ENCODE assay signal across 11 cellular contexts in the genomic region with DNA sequence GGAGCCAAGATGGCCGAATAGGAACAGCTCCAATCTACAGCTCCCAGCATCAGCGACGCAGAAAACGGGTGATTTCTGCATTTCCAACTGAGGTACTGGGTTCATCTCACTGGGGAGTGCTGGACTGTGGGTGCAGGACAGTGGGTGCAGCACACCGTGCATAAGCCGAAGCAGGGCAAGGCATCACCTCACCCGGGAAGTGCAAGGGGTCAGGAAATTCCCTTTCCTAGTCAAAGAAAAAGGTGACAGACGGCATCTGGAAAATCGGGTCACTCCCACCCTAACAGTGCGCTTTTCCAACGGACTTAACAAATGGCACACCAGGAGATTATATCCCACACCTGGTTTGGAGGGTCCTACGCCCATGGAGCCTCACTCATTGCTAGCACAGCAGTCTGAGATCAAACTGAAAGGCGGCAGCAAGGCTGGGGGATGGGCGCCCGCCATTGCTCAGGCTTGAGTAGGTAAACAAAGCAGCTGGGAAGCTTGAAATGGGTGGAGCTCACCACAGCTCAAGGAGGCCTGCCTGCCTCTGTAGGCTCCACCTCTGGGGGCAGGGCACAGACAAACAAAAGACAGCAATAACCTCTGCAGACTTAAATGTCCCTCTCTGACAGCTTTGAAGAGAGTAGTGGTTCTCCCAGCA. TPM values are rescaled to one million over a fixed set of nuclear protein-coding genes. Genes with fewer than 3 reads are reported as not detected.
DNase-seq lines count a peak whose midpoint lies in the region; ATAC-seq and TF ChIP-seq lines count a peak whose summit lies in the region.
"Not testable (repeated sequence)": the region's sequence is repeated elsewhere in the genome, so short reads cannot be mapped to it uniquely, and the experiment has no call there.
"Had no signal": no experiment of that assay in that cellular context is flagged by ENCODE, and none has a peak within 500 bp of the region (broad histone marks: within the 10 kb centered on the region; RNA-seq: fewer than 3 reads in every experiment).

No MANE protein-coding gene starts in this region.

- H3K4me3 ChIP-seq in lower lobe of right lung: not testable (repeated sequence)

- not testable (repeated sequence) for ATAC-seq in lower lobe of right lung

- not testable (repeated sequence) for TF ChIP-seq EP300 in Ishikawa (IDR thresholded peaks at IDR 0.05; ENCODE audit: borderline replicate concordance)

- TF ChIP-seq RAD21 in Ishikawa (IDR thresholded peaks at IDR 0.05; ENCODE audit: low read depth): not testable (repeated sequence)

- not testable (repeated sequence) for TF ChIP-seq CTCF in 22Rv1 (IDR thresholded peaks at IDR 0.05); lower lobe of right lung (IDR thresholded peaks at IDR 0.05)

- not testable (repeated sequence) for H3K9me3 ChIP-seq in lower lobe of right lung

- intact Hi-C loops in lower lobe of right lung (cut with DNase I): not testable (repeated sequence)

- H3K36me3 ChIP-seq in lower lobe of right lung: not testable (repeated sequence)

- H3K27me3 ChIP-seq in lower lobe of right lung (ENCODE audit: low read depth): not testable (repeated sequence)

- DNase-seq in DMS53 (lab: John Stamatoyannopoulos, UW) (peak; percentile 82), NCI-H2029 (lab: John Stamatoyannopoulos, UW) (peak; percentile 38), NCI-H748 (lab: John Stamatoyannopoulos, UW; ENCODE audit: unreplicated experiment) (peak; percentile 28), RPMI8226 (peak; percentile 59), ecto neural progenitor cell (ENCODE audit: low spot score) (peak; percentile 20), lower lobe of right lung (peak; percentile 58)

- not testable (repeated sequence) for H3K4me1 ChIP-seq in lower lobe of right lung

- peak overlapping the region; percentile 53; the same call in 1 of the 2 replicates for H3K27ac ChIP-seq in 22Rv1
- not testable (repeated sequence) for H3K27ac ChIP-seq in lower lobe of right lung

TF ChIP-seq in Ishikawa, 13 proteins besides CTCF, POLR2A, EP300 and RAD21:
- 0 out of 2 replicates have a peak, but pooled peaks have one; percentile 32 for TF ChIP-seq YY1 (IDR thresholded peaks at IDR 0.05; ENCODE audit: low read depth)

RNA-seq across cellular contexts. Expression of a gene that starts 8.7 kb away (rescaled TPM):
- 0.53 TPM for total RNA-seq in lower lobe of right lung
- total RNA-seq: HFFc6 had no signal

RNA-seq across cellular contexts. Expression of a gene that starts 31.9 kb away (rescaled TPM):
- total RNA-seq in lower lobe of right lung: not detected
- total RNA-seq: CD4-positive, CD25-positive, alpha-beta regulatory T cell; H1; HFFc6 had no signal

RNA-seq across cellular contexts. Expression of a gene that starts 40.2 kb away (rescaled TPM):
- 6.8 TPM for total RNA-seq in lower lobe of right lung

RNA-seq across cellular contexts. Expression of a gene that starts 50.2 kb away (rescaled TPM):
- total RNA-seq in lower lobe of right lung: not detected
- total RNA-seq: CD4-positive, CD25-positive, alpha-beta regulatory T cell; HFFc6 had no signal

Comparison
In these comparisons a context has a peak if more than half of its experiments do, and no peak if none do; other contexts are left out.
1. DNase-seq: peak in every context shown above with its lines; median percentile 82 in DMS53; 59 in RPMI8226; 58 in lower lobe of right lung; 38 in NCI-H2029; 28 in NCI-H748; 20 in ecto neural progenitor cell.